Comparison of ENCODE assay signal across 33 cellular contexts in genomic region chr19:3015126-3016057, GRCh38.
"Had no signal": no experiment of that assay in that cellular context is flagged by ENCODE, and none has a peak within 500 bp of the region (broad histone marks: within the 10 kb centered on the region; RNA-seq: fewer than 3 reads in every experiment).

No MANE protein-coding gene starts in this region.

- H2AFZ ChIP-seq: PC-9 had no signal

- H3K9me3 Mint-ChIP-seq: activated CD4-positive, alpha-beta memory T cell treated with anti-CD3 and anti-CD28 coated beads, Interleukin-2, amount 10 ng/mL, durations not matched to agents 7 days and 5 days; activated naive CD4-positive, alpha-beta T cell treated with anti-CD3 and anti-CD28 coated beads, Interleukin-2, amount 10 ng/mL, durations not matched to agents 7 days and 5 days; activated naive CD8-positive, alpha-beta T cell treated with anti-CD3 and anti-CD28 coated beads, Interleukin-2, amount 50 U/mL, for 24 hours had no signal

- DNase-seq: activated CD4-positive, alpha-beta memory T cell treated with anti-CD3 and anti-CD28 coated beads, Interleukin-2, amount 10 ng/mL, durations not matched to agents 7 days and 5 days; activated CD4-positive, alpha-beta T cell treated with anti-CD3 and anti-CD28 coated beads for 1 hour; activated CD4-positive, alpha-beta T cell treated with anti-CD3 and anti-CD28 coated beads for 48 hours; activated CD4-positive, CD25-positive, alpha-beta regulatory T cell; activated CD8-positive, alpha-beta memory T cell treated with anti-CD3 and anti-CD28 coated beads for 24 hours; activated CD8-positive, alpha-beta memory T cell treated with anti-CD3 and anti-CD28 coated beads, Interleukin-2, amount 10 ng/mL, durations not matched to agents 7 days and 5 days; activated CD8-positive, alpha-beta memory T cell treated with anti-CD3 and anti-CD28 coated beads, Interleukin-2, amount 50 U/mL, for 48 hours; activated effector memory CD4-positive, alpha-beta T cell treated with Interleukin-2 at 50 U/mL for 16 hours; activated naive CD4-positive, alpha-beta T cell treated with anti-CD3 and anti-CD28 coated beads, Interleukin-2, amount 10 ng/mL, durations not matched to agents 7 days and 5 days; activated naive CD8-positive, alpha-beta T cell treated with anti-CD3 and anti-CD28 coated beads, Interleukin-2, amount 50 U/mL, for 24 hours; activated T-cell treated with anti-CD3 and anti-CD28 coated beads, Interleukin-2, amount 50 U/mL, for 48 hours; anterior cingulate cortex; brain microvascular endothelial cell; central memory CD4-positive, alpha-beta T cell; Karpas-422; NCI-H1105 treated with DMSO at 0.1 percent for 48 hours; NCI-H1436 treated with DMSO at 0.1 percent for 48 hours; NCI-H1694 treated with DMSO at 0.1 percent for 48 hours; NCI-H2029 treated with DMSO at 0.1 percent for 48 hours; NCI-H2107; NCI-H2171; NCI-H510A; NCI-H526; NCI-H748 treated with DMSO at 0.1 percent for 48 hours; NK-92 treated with Interleukin-12 subunit alpha and Interleukin-12 subunit beta, amount 100 ng/mL, for 24 hours; PC-9; Right ventricle myocardium superior; SJCRH30; T1000; WERI-Rb-1 had no signal

- H3K27ac Mint-ChIP-seq: activated CD4-positive, alpha-beta memory T cell treated with anti-CD3 and anti-CD28 coated beads, Interleukin-2, amount 10 ng/mL, durations not matched to agents 7 days and 5 days; activated CD8-positive, alpha-beta memory T cell treated with anti-CD3 and anti-CD28 coated beads, Interleukin-2, amount 10 ng/mL, durations not matched to agents 7 days and 5 days; activated naive CD4-positive, alpha-beta T cell treated with anti-CD3 and anti-CD28 coated beads, Interleukin-2, amount 10 ng/mL, durations not matched to agents 7 days and 5 days; activated naive CD8-positive, alpha-beta T cell; activated naive CD8-positive, alpha-beta T cell treated with anti-CD3 and anti-CD28 coated beads, Interleukin-2, amount 50 U/mL, for 24 hours had no signal

- H3K27me3 ChIP-seq: SJCRH30 had no signal

- H3K4me3 Mint-ChIP-seq: activated CD4-positive, alpha-beta memory T cell treated with anti-CD3 and anti-CD28 coated beads, Interleukin-2, amount 10 ng/mL, durations not matched to agents 7 days and 5 days; activated CD8-positive, alpha-beta memory T cell treated with anti-CD3 and anti-CD28 coated beads, Interleukin-2, amount 10 ng/mL, durations not matched to agents 7 days and 5 days; activated naive CD4-positive, alpha-beta T cell treated with anti-CD3 and anti-CD28 coated beads, Interleukin-2, amount 10 ng/mL, durations not matched to agents 7 days and 5 days; activated naive CD8-positive, alpha-beta T cell; activated naive CD8-positive, alpha-beta T cell treated with anti-CD3 and anti-CD28 coated beads, Interleukin-2, amount 50 U/mL, for 24 hours had no signal

- FAIRE-seq: RCC 7860 had no signal

- H3K27me3 Mint-ChIP-seq: activated CD4-positive, alpha-beta memory T cell treated with anti-CD3 and anti-CD28 coated beads, Interleukin-2, amount 10 ng/mL, durations not matched to agents 7 days and 5 days; activated CD8-positive, alpha-beta memory T cell treated with anti-CD3 and anti-CD28 coated beads, Interleukin-2, amount 10 ng/mL, durations not matched to agents 7 days and 5 days; activated naive CD4-positive, alpha-beta T cell treated with anti-CD3 and anti-CD28 coated beads, Interleukin-2, amount 10 ng/mL, durations not matched to agents 7 days and 5 days; activated naive CD8-positive, alpha-beta T cell; activated naive CD8-positive, alpha-beta T cell treated with anti-CD3 and anti-CD28 coated beads, Interleukin-2, amount 50 U/mL, for 24 hours had no signal

- H3K4me1 Mint-ChIP-seq: activated CD4-positive, alpha-beta memory T cell treated with anti-CD3 and anti-CD28 coated beads, Interleukin-2, amount 10 ng/mL, durations not matched to agents 7 days and 5 days; activated CD8-positive, alpha-beta memory T cell treated with anti-CD3 and anti-CD28 coated beads, Interleukin-2, amount 10 ng/mL, durations not matched to agents 7 days and 5 days; activated naive CD4-positive, alpha-beta T cell treated with anti-CD3 and anti-CD28 coated beads, Interleukin-2, amount 10 ng/mL, durations not matched to agents 7 days and 5 days; activated naive CD8-positive, alpha-beta T cell treated with anti-CD3 and anti-CD28 coated beads, Interleukin-2, amount 50 U/mL, for 24 hours had no signal

- H3K36me3 ChIP-seq: brain microvascular endothelial cell, SJCRH30 had no signal

- H3K9me3 ChIP-seq: SJCRH30 had no signal

- H3K4me3 ChIP-seq: PC-9, SJCRH30, SK-N-MC had no signal

- H3K36me3 Mint-ChIP-seq: activated CD8-positive, alpha-beta memory T cell treated with anti-CD3 and anti-CD28 coated beads, Interleukin-2, amount 10 ng/mL, durations not matched to agents 7 days and 5 days; activated naive CD4-positive, alpha-beta T cell treated with anti-CD3 and anti-CD28 coated beads, Interleukin-2, amount 10 ng/mL, durations not matched to agents 7 days and 5 days had no signal

- H3K4me2 ChIP-seq: PC-9 had no signal

- H3K4me1 ChIP-seq: SJCRH30 had no signal

- ATAC-seq: activated CD8-positive, alpha-beta memory T cell treated with anti-CD3 and anti-CD28 coated beads, Interleukin-2, amount 10 ng/mL, durations not matched to agents 7 days and 5 days; activated naive CD8-positive, alpha-beta T cell treated with anti-CD3 and anti-CD28 coated beads, Interleukin-2, amount 50 U/mL, for 24 hours had no signal

- H3K27ac ChIP-seq: brain microvascular endothelial cell, PC-9, SJCRH30, SK-N-MC, WERI-Rb-1 had no signal
